In genomic region chr19:45253396-45254027, GRCh38 we compare ENCODE assay signal across 11 cellular contexts. TPM values are rescaled to one million over a fixed set of nuclear protein-coding genes. Genes with fewer than 3 reads are reported as not detected.
DNase-seq lines count a peak whose midpoint lies in the region; ATAC-seq lines count a peak whose summit lies in the region.
"Had no signal": no experiment of that assay in that cellular context is flagged by ENCODE, and none has a peak within 500 bp of the region (broad histone marks: within the 10 kb centered on the region; RNA-seq: fewer than 3 reads in every experiment).

No MANE protein-coding gene starts in this region.

- ATAC-seq in activated naive CD8-positive, alpha-beta T cell treated with anti-CD3 and anti-CD28 coated beads, Interleukin-2, amount 10 ng/mL, durations not matched to agents 7 days and 5 days (ENCODE audit: low read depth): no peak
- ATAC-seq in GM18909 (IDR thresholded peaks at IDR 0.05; ENCODE audit: poor library complexity, unreplicated experiment) (no peak), HG03521 (IDR thresholded peaks at IDR 0.05; ENCODE audit: unreplicated experiment) (no peak), HG03108 (IDR thresholded peaks at IDR 0.05; ENCODE audit: unreplicated experiment) (no peak)

- H3K4me1 Mint-ChIP-seq in activated naive CD8-positive, alpha-beta T cell treated with anti-CD3 and anti-CD28 coated beads, Interleukin-2, amount 10 ng/mL, durations not matched to agents 7 days and 5 days: peaks cover 26% of the 10 kb centered on the region

- no peak overlapping the region for H3K27ac ChIP-seq in ACC112 (ENCODE audit: low read depth, low read length)

- H3K27me3 Mint-ChIP-seq in activated naive CD8-positive, alpha-beta T cell treated with anti-CD3 and anti-CD28 coated beads, Interleukin-2, amount 10 ng/mL, durations not matched to agents 7 days and 5 days: peaks cover 5% of the 10 kb centered on the region

- no peak overlapping the region for H2AFZ ChIP-seq in ACC112 (ENCODE audit: low read length, unreplicated experiment)

- H3K4me3 Mint-ChIP-seq in activated naive CD8-positive, alpha-beta T cell treated with anti-CD3 and anti-CD28 coated beads, Interleukin-2, amount 10 ng/mL, durations not matched to agents 7 days and 5 days: peak overlapping the region; percentile 86

- no peak overlapping the region for H3K27ac Mint-ChIP-seq in activated naive CD8-positive, alpha-beta T cell treated with anti-CD3 and anti-CD28 coated beads, Interleukin-2, amount 10 ng/mL, durations not matched to agents 7 days and 5 days

- no peaks in the 10 kb centered on the region for H3K9me3 Mint-ChIP-seq in activated naive CD8-positive, alpha-beta T cell treated with anti-CD3 and anti-CD28 coated beads, Interleukin-2, amount 10 ng/mL, durations not matched to agents 7 days and 5 days

- DNase-seq in ELR (ENCODE audit: low read depth): peak; percentile 24
- DNase-seq in activated naive CD8-positive, alpha-beta T cell treated with anti-CD3 and anti-CD28 coated beads, Interleukin-2, amount 10 ng/mL, durations not matched to agents 7 days and 5 days: no peak
- DNase-seq in iris pigment epithelial cell (ENCODE audit: low read depth): peak; percentile 35
- DNase-seq in NCI-H2196 treated with DMSO at 0.1 percent for 48 hours (lab: John Stamatoyannopoulos, UW; ENCODE audit: unreplicated experiment): no peak
- DNase-seq: cerebellar nuclear complex had no signal

- peaks cover 12% of the 10 kb centered on the region for H3K4me1 ChIP-seq in ACC112 (ENCODE audit: control insufficient read depth, insufficient read depth, low read length, unreplicated experiment)

- H3K36me3 Mint-ChIP-seq in activated naive CD8-positive, alpha-beta T cell treated with anti-CD3 and anti-CD28 coated beads, Interleukin-2, amount 10 ng/mL, durations not matched to agents 7 days and 5 days: no peaks in the 10 kb centered on the region

- no peaks in the 10 kb centered on the region for H3K36me3 ChIP-seq in ACC112 (ENCODE audit: insufficient read depth, low read length)

- H3K4me3 ChIP-seq in ACC112 (ENCODE audit: low read depth, low read length): peak overlapping the region; percentile 86; the same call in 1 of the 2 replicates
- H3K4me3 ChIP-seq: lung had no signal

- H3K79me2 ChIP-seq in ACC112 (ENCODE audit: control insufficient read depth, insufficient read depth, low read length, unreplicated experiment): peaks cover 31% of the 10 kb centered on the region

- POLR2A ChIA-PET in activated naive CD8-positive, alpha-beta T cell treated with anti-CD3 and anti-CD28 coated beads, Interleukin-2, amount 10 ng/mL, durations not matched to agents 7 days and 5 days (lab: Charles Lee): no interaction called here

- no peaks in the 10 kb centered on the region for H3K27me3 ChIP-seq in ACC112 (ENCODE audit: insufficient read depth, low read length)

RNA-seq across cellular contexts. Expression of gene MARK4, which starts 2.4 kb away (rescaled TPM):
- total RNA-seq in activated naive CD8-positive, alpha-beta T cell treated with anti-CD3 and anti-CD28 coated beads, Interleukin-2, amount 10 ng/mL, durations not matched to agents 7 days and 5 days: 10 to 100 TPM; 24.8 to 26.1 TPM

RNA-seq across cellular contexts. Expression of gene EXOC3L2, which starts 8.3 kb away (rescaled TPM):
- not detected for total RNA-seq in activated naive CD8-positive, alpha-beta T cell treated with anti-CD3 and anti-CD28 coated beads, Interleukin-2, amount 10 ng/mL, durations not matched to agents 7 days and 5 days
- total RNA-seq: T-helper 1 cell treated with Interleukin-12 subunit alpha and Interleukin-12 subunit beta and Interleukin-4 antibody, amounts not matched to agents 30 ng/mL and 1 ng/mL, for 36 hours had no signal

Comparison
In these comparisons a context has a peak if more than half of its experiments do, and no peak if none do; other contexts are left out.
1. DNase-seq: peak in ELR (single experiment) and iris pigment epithelial cell (single experiment); none in activated naive CD8-positive, alpha-beta T cell treated with anti-CD3 and anti-CD28 coated beads, Interleukin-2, amount 10 ng/mL, durations not matched to agents 7 days and 5 days (single experiment) and NCI-H2196 treated with DMSO at 0.1 percent for 48 hours (single experiment).